10 cellular contexts compared by ENCODE assay signal in the genomic region with DNA sequence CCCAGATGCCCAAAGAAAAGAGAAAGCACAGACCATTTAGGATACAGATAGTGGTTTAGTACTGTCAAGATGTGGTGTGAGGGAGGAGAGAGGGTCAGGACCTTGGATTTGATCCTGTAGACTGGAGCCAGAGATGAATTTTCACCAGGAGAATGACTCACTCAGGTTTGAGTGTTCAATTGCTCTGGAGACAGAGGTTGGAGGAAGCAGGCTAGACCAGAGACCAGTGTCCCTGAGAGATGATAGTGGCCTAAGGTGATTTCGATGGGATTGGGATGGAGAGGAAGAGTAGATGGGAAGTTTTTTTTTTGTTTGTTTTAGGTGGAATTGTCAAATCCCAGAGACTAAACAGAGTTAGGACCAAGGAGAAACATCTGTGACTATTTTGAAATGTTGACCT. TPM values are rescaled to one million over a fixed set of nuclear protein-coding genes. Genes with fewer than 3 reads are reported as not detected.
A peak's percentile ranks its signal among the peaks of the same experiment; 100 is the strongest.
DNase-seq lines count a peak whose midpoint lies in the region; ATAC-seq and TF ChIP-seq lines count a peak whose summit lies in the region.
"Had no signal": no experiment of that assay in that cellular context is flagged by ENCODE, and none has a peak within 500 bp of the region (broad histone marks: within the 10 kb centered on the region; RNA-seq: fewer than 3 reads in every experiment).

No MANE protein-coding gene starts in this region.

- intact Hi-C loops in heart right ventricle (cut with DNase I) = loop anchor here in 3 of 10 donors (2.0 to 10.0 kb wide), 3 partner anchors 15 to 73 kb away; partner anchors contain the start of gene CEBPA (in 3 of the 3)
- intact Hi-C loops in cardiac septum (cut with DNase I) = no loop called here
- intact Hi-C loops in activated T-helper 1 cell treated with anti-CD3 and anti-CD28 coated beads, Interleukin-12 subunit alpha, Interleukin-12 subunit beta, Interleukin-2, Interleukin-4 antibody, amounts not matched to agents 30 ng/mL and 10 ng/mL and 1 ng/mL, durations not matched to agents 14 hours and 24 hours and 36 hours (cut with micrococcal nuclease) = loop anchor here (10.0 kb wide), 1 partner anchor 231 kb away; no protein-coding TSS in a partner anchor
- intact Hi-C loops in uterus (cut with DNase I; ENCODE audit: low total_unique reads) = no loop called here

- TF ChIP-seq POLR2A in uterus (IDR thresholded peaks at IDR 0.05) = no peak

- H3K9me3 ChIP-seq in heart right ventricle = no peaks in the 10 kb centered on the region
- no peaks in the 10 kb centered on the region for H3K9me3 ChIP-seq in uterus

- DNase-seq in heart right ventricle (no peak), cardiac septum (ENCODE audit: low spot score) (no peak), kidney glomerular epithelial cell (lab: John Stamatoyannopoulos, UW) (peak; percentile 36), uterus (peak; percentile 61 to 69)
- DNase-seq in activated T-helper 1 cell treated with anti-CD3 and anti-CD28 coated beads, Interleukin-12 subunit alpha, Interleukin-12 subunit beta, Interleukin-2, Interleukin-4 antibody, amounts not matched to agents 30 ng/mL and 10 ng/mL and 1 ng/mL, durations not matched to agents 14 hours and 24 hours and 36 hours (ENCODE audit: low spot score) = no peak
- no peak for DNase-seq in activated CD4-positive, CD25-positive, alpha-beta regulatory T cell treated with anti-CD3 and anti-CD28 coated beads, Interleukin-2, amount 50 U/mL, for 72 hours
- DNase-seq in NK-92 treated with Interleukin-12 subunit alpha and Interleukin-12 subunit beta, amount 100 ng/mL, for 24 hours (lab: John Stamatoyannopoulos, UW) = no peak
- DNase-seq: NCI-H1436 had no signal

- 75 to 89% methylated on average over 1 of the region's 1 CpG for WGBS in heart right ventricle, 2 donors

- ATAC-seq in heart right ventricle (no peak), HG03108 (IDR thresholded peaks at IDR 0.05; ENCODE audit: unreplicated experiment) (no peak)

- H3K27ac ChIP-seq in heart right ventricle = peak overlapping the region; percentile 1 to 98 (median 34)
- H3K27ac ChIP-seq in uterus = peak overlapping the region; percentile 93 to 100
- H3K27ac ChIP-seq: VCaP had no signal

- H3K4me3 ChIP-seq in heart right ventricle (peak overlapping the region in 4 of 10 donors; percentile 73 to 94 (median 83)), uterus (no peak overlapping the region)

- peaks cover 4 to 57% (median 45%) of the 10 kb centered on the region in 9 donors for H3K4me1 ChIP-seq in heart right ventricle
- peaks cover 0 to 9% of the 10 kb centered on the region in 2 donors for H3K4me1 ChIP-seq in uterus

- H3K27me3 ChIP-seq in heart right ventricle (no peaks in the 10 kb centered on the region), uterus (no peaks in the 10 kb centered on the region)

- no peaks in the 10 kb centered on the region for H3K27me3 Mint-ChIP-seq in activated T-helper 1 cell treated with anti-CD3 and anti-CD28 coated beads, Interleukin-12 subunit alpha, Interleukin-12 subunit beta, Interleukin-2, Interleukin-4 antibody, amounts not matched to agents 30 ng/mL and 10 ng/mL and 1 ng/mL, durations not matched to agents 14 hours and 24 hours and 36 hours (ENCODE audit: insufficient read depth)

- peaks cover 24% of the 10 kb centered on the region for H3K36me3 Mint-ChIP-seq in activated T-helper 1 cell treated with anti-CD3 and anti-CD28 coated beads, Interleukin-12 subunit alpha, Interleukin-12 subunit beta, Interleukin-2, Interleukin-4 antibody, amounts not matched to agents 30 ng/mL and 10 ng/mL and 1 ng/mL, durations not matched to agents 14 hours and 24 hours and 36 hours (ENCODE audit: low read depth)

- TF ChIP-seq CTCF in heart right ventricle (IDR thresholded peaks at IDR 0.05) (no peak), uterus (IDR thresholded peaks at IDR 0.05) (no peak)

- peak overlapping the region; percentile 93 for H3K4me3 Mint-ChIP-seq in activated T-helper 1 cell treated with anti-CD3 and anti-CD28 coated beads, Interleukin-12 subunit alpha, Interleukin-12 subunit beta, Interleukin-2, Interleukin-4 antibody, amounts not matched to agents 30 ng/mL and 10 ng/mL and 1 ng/mL, durations not matched to agents 14 hours and 24 hours and 36 hours

- peaks cover 0 to 22% (median 0%) of the 10 kb centered on the region in 9 donors for H3K36me3 ChIP-seq in heart right ventricle
- no peaks in the 10 kb centered on the region for H3K36me3 ChIP-seq in uterus

- H3K27ac Mint-ChIP-seq in activated T-helper 1 cell treated with anti-CD3 and anti-CD28 coated beads, Interleukin-12 subunit alpha, Interleukin-12 subunit beta, Interleukin-2, Interleukin-4 antibody, amounts not matched to agents 30 ng/mL and 10 ng/mL and 1 ng/mL, durations not matched to agents 14 hours and 24 hours and 36 hours = no peak overlapping the region

- no peaks in the 10 kb centered on the region for H3K9me3 Mint-ChIP-seq in activated T-helper 1 cell treated with anti-CD3 and anti-CD28 coated beads, Interleukin-12 subunit alpha, Interleukin-12 subunit beta, Interleukin-2, Interleukin-4 antibody, amounts not matched to agents 30 ng/mL and 10 ng/mL and 1 ng/mL, durations not matched to agents 14 hours and 24 hours and 36 hours

- peaks cover 39% of the 10 kb centered on the region for H3K4me1 Mint-ChIP-seq in activated T-helper 1 cell treated with anti-CD3 and anti-CD28 coated beads, Interleukin-12 subunit alpha, Interleukin-12 subunit beta, Interleukin-2, Interleukin-4 antibody, amounts not matched to agents 30 ng/mL and 10 ng/mL and 1 ng/mL, durations not matched to agents 14 hours and 24 hours and 36 hours (ENCODE audit: low read depth)

RNA-seq across cellular contexts. Expression of gene CEBPG, which starts 2.3 kb away (rescaled TPM):
- 10 to 100 TPM; 10.4 to 19.4 (median 13.4) TPM for total RNA-seq in heart right ventricle
- polyA plus RNA-seq in heart right ventricle = 10 to 100 TPM; 15.0 to 22.2 TPM
- total RNA-seq in cardiac septum = 17.3 TPM
- 30.4 and 31.3 TPM in 2 replicates for total RNA-seq in activated T-helper 1 cell treated with anti-CD3 and anti-CD28 coated beads, Interleukin-12 subunit alpha, Interleukin-12 subunit beta, Interleukin-2, Interleukin-4 antibody, amounts not matched to agents 30 ng/mL and 10 ng/mL and 1 ng/mL, durations not matched to agents 14 hours and 24 hours and 36 hours
- total RNA-seq in uterus = 10 to 100 TPM; 10.3 to 33.3 (median 25.5) TPM

Comparison
In these comparisons a context has a peak if more than half of its experiments do, and no peak if none do; other contexts are left out.
1. DNase-seq: peak in kidney glomerular epithelial cell (single experiment) and uterus (2 of 2); none in heart right ventricle (0 of 2), cardiac septum (single experiment), activated T-helper 1 cell treated with anti-CD3 and anti-CD28 coated beads, Interleukin-12 subunit alpha, Interleukin-12 subunit beta, Interleukin-2, Interleukin-4 antibody, amounts not matched to agents 30 ng/mL and 10 ng/mL and 1 ng/mL, durations not matched to agents 14 hours and 24 hours and 36 hours (single experiment), activated CD4-positive, CD25-positive, alpha-beta regulatory T cell treated with anti-CD3 and anti-CD28 coated beads, Interleukin-2, amount 50 U/mL, for 72 hours (single experiment) and NK-92 treated with Interleukin-12 subunit alpha and Interleukin-12 subunit beta, amount 100 ng/mL, for 24 hours (single experiment).